ENCODE assay signal across 11 cellular contexts in genomic region chr19:13241321-13242104, GRCh38.
DNase-seq lines count a peak whose midpoint lies in the region; ATAC-seq and TF ChIP-seq lines count a peak whose summit lies in the region.
"Had no signal": no experiment of that assay in that cellular context is flagged by ENCODE, and none has a peak within 500 bp of the region (broad histone marks: within the 10 kb centered on the region; RNA-seq: fewer than 3 reads in every experiment).

No MANE protein-coding gene starts in this region.

- peak; percentile 21 for TF ChIP-seq CTCF in brain microvascular endothelial cell (IDR thresholded peaks at IDR 0.05; ENCODE audit: low read depth, low read length, missing control alignments)

- in situ Hi-C loops in brain microvascular endothelial cell (cut with HindIII; ENCODE audit: low pct_ligation_motif_present, low sequenced_read_pairs) = no loop called here

- no peak for ATAC-seq in HG02798 (IDR thresholded peaks at IDR 0.05; ENCODE audit: poor library complexity, unreplicated experiment)

- H3K4me3 ChIP-seq in brain microvascular endothelial cell (ENCODE audit: low read depth, low read length) = no peak overlapping the region
- H3K4me3 ChIP-seq: mucosa of descending colon had no signal

- DNase-seq in activated effector memory CD4-positive, alpha-beta T cell treated with anti-CD3 and anti-CD28 coated beads, Interleukin-2, amount 50 U/mL, for 16 hours = peak; percentile 68
- no peak for DNase-seq in activated effector memory CD4-positive, alpha-beta T cell treated with Interleukin-2 at 50 U/mL for 16 hours
- DNase-seq in NOMO-1 treated with dmso at 0.1 percent for 144 hours (lab: John Stamatoyannopoulos, UW; ENCODE audit: unreplicated experiment) (peak; percentile 23), brain microvascular endothelial cell (no peak), NCI-H526 treated with DMSO at 0.1 percent for 48 hours (lab: John Stamatoyannopoulos, UW) (no peak), Ammon's horn (ENCODE audit: low spot score) (no peak)
- peak; percentile 71 for DNase-seq in stimulated activated CD8-positive, alpha-beta memory T cell treated with anti-CD3 and anti-CD28 coated beads, Interleukin-4, amount 100 ng/mL, for 48 hours
- DNase-seq: foreskin melanocyte, mucosa of descending colon, NCI-H1092 treated with DMSO at 0.1 percent for 48 hours had no signal

- H3K27ac ChIP-seq in brain microvascular endothelial cell = no peak overlapping the region

- no peaks in the 10 kb centered on the region for H3K36me3 ChIP-seq in brain microvascular endothelial cell (replicated peaks)

- H3K27me3 ChIP-seq in brain microvascular endothelial cell (replicated peaks) = no peaks in the 10 kb centered on the region

Comparison
In these comparisons a context has a peak if more than half of its experiments do, and no peak if none do; other contexts are left out.
1. DNase-seq: peak in activated effector memory CD4-positive, alpha-beta T cell treated with anti-CD3 and anti-CD28 coated beads, Interleukin-2, amount 50 U/mL, for 16 hours (single experiment), NOMO-1 treated with dmso at 0.1 percent for 144 hours (single experiment) and stimulated activated CD8-positive, alpha-beta memory T cell treated with anti-CD3 and anti-CD28 coated beads, Interleukin-4, amount 100 ng/mL, for 48 hours (single experiment); none in activated effector memory CD4-positive, alpha-beta T cell treated with Interleukin-2 at 50 U/mL for 16 hours (single experiment), brain microvascular endothelial cell (single experiment), NCI-H526 treated with DMSO at 0.1 percent for 48 hours (single experiment) and Ammon's horn (single experiment).